8 cellular contexts compared by ENCODE assay signal in genomic region chr19:38849746-38850230, GRCh38. TPM values are rescaled to one million over a fixed set of nuclear protein-coding genes. Genes with fewer than 3 reads are reported as not detected.
DNase-seq lines count a peak whose midpoint lies in the region; ATAC-seq and TF ChIP-seq lines count a peak whose summit lies in the region.

Gene HNRNPL, minus strand, starts transcription at chr19:38849986. Its CDS starts 20 bp downstream, at chr19:38849966.

- peaks cover 31% of the 10 kb centered on the region for H3K36me3 ChIP-seq in CD4-positive, CD25-positive, alpha-beta regulatory T cell (ENCODE audit: control insufficient read depth, insufficient read depth, low read length)
- H3K36me3 ChIP-seq in IMR-90 (ENCODE audit: control insufficient read depth, insufficient read depth, low read length) (peaks cover 25% of the 10 kb centered on the region), fibroblast of lung (ENCODE audit: control insufficient read depth, insufficient read depth, low read length) (peaks cover 13% of the 10 kb centered on the region), neutrophil (peaks cover 33% of the 10 kb centered on the region), uterus (no peaks in the 10 kb centered on the region)

- H4K5ac ChIP-seq in IMR-90 (ENCODE audit: low read depth, low read length): peak within 1 kb of the TSS; percentile 52

- WGBS in IMR-90 (ENCODE audit: extremely low coverage in 2 of 2, insufficient read length in 1 of 2), 2 experiments: 0% methylated on average over 9 of the region's 58 CpGs; no CpG with 5 or more reads in 1 of the 2 experiments

- H3K27ac Mint-ChIP-seq in CD4-positive, CD25-positive, alpha-beta regulatory T cell: peak within 1 kb of the TSS; percentile 99 to 100 (median 99)

- TF ChIP-seq CTCF in IMR-90 (conservative IDR thresholded peaks at IDR 0.05; ENCODE audit: low read depth, low read length) (peak; percentile 64), fibroblast of lung (conservative IDR thresholded peaks at IDR 0.05 in 1 of 2, IDR thresholded peaks at IDR 0.05 in 1 of 2; ENCODE audit: low read depth in 1 of 2, low read length in 2 of 2) (peak; percentile 30 to 35), neutrophil (IDR thresholded peaks at IDR 0.05) (peak; percentile 53), uterus (IDR thresholded peaks at IDR 0.05) (peak in 3 of 4 experiments; percentile 28 to 50 (median 49))

- DNase-seq in CD4-positive, CD25-positive, alpha-beta regulatory T cell: peak in 1 of 3 donors; percentile 98
- DNase-seq in IMR-90: no peak
- DNase-seq in activated T-cell treated with anti-CD3 and anti-CD28 coated beads, Interleukin-2, amount 50 U/mL, for 1 hour: peak; percentile 100
- DNase-seq in fibroblast of lung (ENCODE audit: low read depth in 2 of 2): no peak
- DNase-seq in uterus: peak in 1 of 2 donors; percentile 99
- no peak for DNase-seq in HK-2 (ENCODE audit: unreplicated experiment)

- peaks cover 0 to 62% (median 35%) of the 10 kb centered on the region in 4 donors for H3K4me1 Mint-ChIP-seq in CD4-positive, CD25-positive, alpha-beta regulatory T cell

- POLR2A ChIA-PET in IMR-90 (lab: Charles Lee; ENCODE audit: unreplicated experiment): interaction anchor here (1.0 kb wide), 1 partner anchor 203 kb away, joined by 4 read pairs; the partner anchor contains the start of gene ACTN4

- intact Hi-C loops in IMR-90 (cut with micrococcal nuclease) (loop anchor here (1.0 to 2.0 kb wide), 2 partner anchors 19 to 50 kb away; partner anchors contain the start of genes ECH1, NFKBIB and SIRT2), uterus (cut with DNase I; ENCODE audit: low total_unique reads) (no loop called here)

- peak within 1 kb of the TSS; percentile 22; the same call in 1 of the 2 replicates for H3K18ac ChIP-seq in IMR-90 (ENCODE audit: low read depth, low read length)

- H2AFZ ChIP-seq in IMR-90 (replicated peaks; ENCODE audit: low read length, poor library complexity): peak within 1 kb of the TSS; percentile 94
- peak within 1 kb of the TSS; percentile 48 for H2AFZ ChIP-seq in fibroblast of lung (ENCODE audit: low read length)

- peak within 1 kb of the TSS; percentile 94 for H3K4me3 ChIP-seq in CD4-positive, CD25-positive, alpha-beta regulatory T cell (ENCODE audit: low read depth, low read length)
- H3K4me3 ChIP-seq in IMR-90 (ENCODE audit: insufficient read depth, low read depth, low read length) (peak within 1 kb of the TSS; percentile 54), fibroblast of lung (replicated peaks in 1 of 4; ENCODE audit: control extremely low read depth in 1 of 4, insufficient read depth in 1 of 4, low read depth in 3 of 4, low read length in 4 of 4) (peak within 1 kb of the TSS; percentile 69 to 99 (median 86)), neutrophil (ENCODE audit: low read depth in 1 of 2, low read length in 1 of 2) (peak within 1 kb of the TSS; percentile 80 to 90), uterus (peak within 1 kb of the TSS; percentile 79 to 90)

- dilution Hi-C loops in IMR-90 (cut with HindIII; ENCODE audit: low sequenced_read_pairs, unreplicated experiment): no loop called here

- H3K23ac ChIP-seq in IMR-90 (ENCODE audit: low read depth, low read length): peak within 1 kb of the TSS; percentile 84

- H4K91ac ChIP-seq in IMR-90 (ENCODE audit: insufficient read depth, low read depth, low read length): peak within 1 kb of the TSS; percentile 88

- H4K20me1 ChIP-seq in IMR-90 (ENCODE audit: insufficient read depth, low read length): peaks cover 43% of the 10 kb centered on the region
- no peaks in the 10 kb centered on the region for H4K20me1 ChIP-seq in fibroblast of lung (ENCODE audit: control insufficient read depth, extremely low read depth, insufficient read depth, low read length)

- H4K8ac ChIP-seq in IMR-90 (ENCODE audit: low read depth in 2 of 2, low read length in 2 of 2): peak within 1 kb of the TSS; percentile 51 to 94

- H3K27me3 ChIP-seq in CD4-positive, CD25-positive, alpha-beta regulatory T cell (ENCODE audit: control insufficient read depth, insufficient read depth, low read length): no peaks in the 10 kb centered on the region
- H3K27me3 ChIP-seq in IMR-90 (ENCODE audit: control insufficient read depth, insufficient read depth, low read length): no peaks in the 10 kb centered on the region
- H3K27me3 ChIP-seq in fibroblast of lung (ENCODE audit: control insufficient read depth, insufficient read depth, low read length): no peaks in the 10 kb centered on the region
- no peaks in the 10 kb centered on the region for H3K27me3 ChIP-seq in neutrophil
- no peaks in the 10 kb centered on the region for H3K27me3 ChIP-seq in uterus

- H3K9me3 Mint-ChIP-seq in CD4-positive, CD25-positive, alpha-beta regulatory T cell: no peaks in the 10 kb centered on the region

- peak within 1 kb of the TSS; percentile 3; the same call in 1 of the 3 replicates for H2BK15ac ChIP-seq in IMR-90 (ENCODE audit: low read depth, low read length)

- H3K9ac ChIP-seq in IMR-90 (ENCODE audit: low read depth, low read length) (peak within 1 kb of the TSS; percentile 73), fibroblast of lung (ENCODE audit: insufficient read depth, low read length) (peak within 1 kb of the TSS; percentile 99)

- H3K36me3 Mint-ChIP-seq in CD4-positive, CD25-positive, alpha-beta regulatory T cell: peaks cover 30% of the 10 kb centered on the region

- peak within 1 kb of the TSS; percentile 84 for H3K4ac ChIP-seq in IMR-90 (ENCODE audit: low read depth, low read length)

- H3K4me2 ChIP-seq in IMR-90 (ENCODE audit: low read depth, low read length): peak within 1 kb of the TSS; percentile 89
- peak within 1 kb of the TSS; percentile 100 for H3K4me2 ChIP-seq in fibroblast of lung (ENCODE audit: extremely low read depth, insufficient read depth, low read length)

- peaks cover 15 to 57% of the 10 kb centered on the region in 2 experiments for H3K79me1 ChIP-seq in IMR-90 (ENCODE audit: low read depth in 1 of 2, low read length in 2 of 2)

- in situ Hi-C loops in IMR-90 (cut with MboI; ENCODE audit: low sequenced_read_pairs): no loop called here

- no peak for TF ChIP-seq RAD21 in IMR-90 (IDR thresholded peaks at IDR 0.05; ENCODE audit: low read length)

- peak; percentile 96 for TF ChIP-seq POLR2A in IMR-90 (IDR thresholded peaks at IDR 0.05; ENCODE audit: low read depth, low read length)
- peak; percentile 94 to 99 for TF ChIP-seq POLR2A in uterus (IDR thresholded peaks at IDR 0.05)

- H2AK5ac ChIP-seq in IMR-90 (ENCODE audit: low read depth, low read length): peak within 1 kb of the TSS; percentile 99

- peak within 1 kb of the TSS; percentile 84 to 98 (median 96) for H3K4me3 Mint-ChIP-seq in CD4-positive, CD25-positive, alpha-beta regulatory T cell

- H3K27ac ChIP-seq in CD4-positive, CD25-positive, alpha-beta regulatory T cell (ENCODE audit: insufficient read depth, low read length, poor library complexity, severe bottlenecking): peak within 1 kb of the TSS; percentile 99
- H3K27ac ChIP-seq in IMR-90 (ENCODE audit: insufficient read depth, low read length) (peak within 1 kb of the TSS; percentile 72), fibroblast of lung (ENCODE audit: insufficient read depth, low read length) (peak within 1 kb of the TSS; percentile 95), neutrophil (peak within 1 kb of the TSS; percentile 100), uterus (peak within 1 kb of the TSS; percentile 100)

- peaks cover 10% of the 10 kb centered on the region for H3K27me3 Mint-ChIP-seq in CD4-positive, CD25-positive, alpha-beta regulatory T cell

- H2BK120ac ChIP-seq in IMR-90 (ENCODE audit: low read depth, low read length): peak within 1 kb of the TSS; percentile 48

- peak within 1 kb of the TSS; percentile 85 for H2BK5ac ChIP-seq in IMR-90 (ENCODE audit: low read depth, low read length, poor library complexity, severe bottlenecking)

- H3K56ac ChIP-seq in IMR-90 (ENCODE audit: extremely low read depth, insufficient read depth, low read length): peak within 1 kb of the TSS; percentile 74

- peaks cover 9% of the 10 kb centered on the region for H3K9me1 ChIP-seq in IMR-90 (ENCODE audit: insufficient read depth, low read length)

- H3K79me2 ChIP-seq in fibroblast of lung (ENCODE audit: control insufficient read depth, insufficient read depth, low read length): peaks cover 39% of the 10 kb centered on the region

- peaks cover 67% of the 10 kb centered on the region for H3K4me1 ChIP-seq in CD4-positive, CD25-positive, alpha-beta regulatory T cell (ENCODE audit: control insufficient read depth, insufficient read depth, low read length, poor library complexity, severe bottlenecking)
- H3K4me1 ChIP-seq in IMR-90 (ENCODE audit: control insufficient read depth, insufficient read depth, low read length): peaks cover 15% of the 10 kb centered on the region
- H3K4me1 ChIP-seq in fibroblast of lung (ENCODE audit: control insufficient read depth, extremely low read depth, insufficient read depth, low read length): peaks cover 11% of the 10 kb centered on the region
- H3K4me1 ChIP-seq in neutrophil (ENCODE audit: control insufficient read depth in 1 of 2, insufficient read depth in 1 of 2, low read depth in 1 of 2, low read length in 1 of 2): peaks cover 34 to 35% of the 10 kb centered on the region in 2 experiments
- peaks cover 9 to 24% of the 10 kb centered on the region in 2 donors for H3K4me1 ChIP-seq in uterus

- no peaks in the 10 kb centered on the region for H3K9me3 ChIP-seq in CD4-positive, CD25-positive, alpha-beta regulatory T cell (ENCODE audit: control insufficient read depth in 2 of 2, low read length in 2 of 2)
- H3K9me3 ChIP-seq in IMR-90 (ENCODE audit: control insufficient read depth, insufficient read depth, low read length) (no peaks in the 10 kb centered on the region), fibroblast of lung (ENCODE audit: control insufficient read depth, insufficient read depth, low read depth, low read length) (no peaks in the 10 kb centered on the region), neutrophil (no peaks in the 10 kb centered on the region), uterus (no peaks in the 10 kb centered on the region)

- H3K14ac ChIP-seq in IMR-90 (replicated peaks; ENCODE audit: low read depth, low read length): peak within 1 kb of the TSS; percentile 83

- CTCF ChIA-PET in IMR-90 (lab: Yijun Ruan, JAX): no interaction called here

- peak; percentile 68 to 71 for ATAC-seq in CD4-positive, CD25-positive, alpha-beta regulatory T cell (ENCODE audit: low read depth in 2 of 2)
- peak; percentile 51 for ATAC-seq in GM21390 (IDR thresholded peaks at IDR 0.05; ENCODE audit: unreplicated experiment)
- peak; percentile 73 for ATAC-seq in IMR-90 (ENCODE audit: low read depth)

- peak within 1 kb of the TSS; percentile 100 for H2AK9ac ChIP-seq in IMR-90 (replicated peaks; ENCODE audit: low read depth, low read length, poor library complexity)

- BruUV-seq in IMR-90 (replicated peaks; lab: Mats Ljungman, UMichigan): no TSS peak

- no peak within 1 kb of the TSS; the same call in 1 of the 2 replicates for H2BK20ac ChIP-seq in IMR-90 (ENCODE audit: low read depth, low read length)

RNA-seq across cellular contexts. Expression of gene HNRNPL, which starts in this region (rescaled TPM):
- 503 TPM for total RNA-seq in CD4-positive, CD25-positive, alpha-beta regulatory T cell
- polyA plus RNA-seq in CD4-positive, CD25-positive, alpha-beta regulatory T cell: 10 to 100 TPM; 66.3 to 93.6 (median 85.5) TPM
- 316 and 429 TPM in 2 replicates for total RNA-seq in IMR-90 (2012; rRNA removed)
- polyA plus RNA-seq in IMR-90 (2012; rRNA removed): 277 and 280 TPM in 2 replicates
- polyA plus RNA-seq in IMR-90 (2012; cell fraction: cytosol; rRNA removed): 159 and 260 TPM in 2 replicates
- 202 and 318 TPM in 2 replicates for polyA plus RNA-seq in IMR-90 (2012; cell fraction: nucleus; rRNA removed; ENCODE audit: low replicate concordance)
- total RNA-seq in fibroblast of lung: 144 and 184 TPM in 2 replicates
- polyA plus RNA-seq in fibroblast of lung: 189 and 275 TPM in 2 replicates
- polyA plus RNA-seq in fibroblast of lung (2012): 309 and 382 TPM in 2 replicates
- 386 and 558 TPM in 2 replicates for polyA minus RNA-seq in fibroblast of lung (ENCODE audit: low replicate concordance)
- total RNA-seq in uterus: 100 to 1,000 TPM in 2 of 4 donors, 10 to 100 TPM in 2; 65.8 to 353 (median 177) TPM
